17 cellular contexts compared by ENCODE assay signal in genomic region chr11:9823439-9823838, GRCh38.
"Had no signal": no experiment of that assay in that cellular context is flagged by ENCODE, and none has a peak within 500 bp of the region (broad histone marks: within the 10 kb centered on the region; RNA-seq: fewer than 3 reads in every experiment).

No MANE protein-coding gene starts in this region.

- H3K4me1 Mint-ChIP-seq: memory B cell had no signal

- H3K4me1 ChIP-seq: left lung, tibial artery had no signal

- H3K4me3 Mint-ChIP-seq: memory B cell had no signal

- H3K9me3 Mint-ChIP-seq: activated naive CD4-positive, alpha-beta T cell treated with anti-CD3 and anti-CD28 coated beads, Interleukin-2, amount 50 U/mL, for 72 hours; memory B cell had no signal

- H3K4me3 ChIP-seq: esophagus squamous epithelium, heart left ventricle, left lung, smooth muscle cell, tibial artery, vagina had no signal

- H3K4me2 ChIP-seq: smooth muscle cell had no signal

- H3K27ac Mint-ChIP-seq: activated naive CD4-positive, alpha-beta T cell treated with anti-CD3 and anti-CD28 coated beads, Interleukin-2, amount 50 U/mL, for 72 hours; memory B cell; progenitor cell of endocrine pancreas had no signal

- ATAC-seq: activated naive CD4-positive, alpha-beta T cell treated with anti-CD3 and anti-CD28 coated beads, Interleukin-2, amount 50 U/mL, for 72 hours; heart left ventricle; left lung; right cardiac atrium had no signal

- H3K27me3 Mint-ChIP-seq: memory B cell, progenitor cell of endocrine pancreas had no signal

- DNase-seq: activated CD4-positive, alpha-beta T cell treated with anti-CD3 and anti-CD28 coated beads, Interleukin-2, amount 50 U/mL, for 4 hours; activated effector memory CD4-positive, alpha-beta T cell treated with anti-CD3 and anti-CD28 coated beads, Interleukin-2, amount 50 U/mL, for 16 hours; activated T-cell treated with anti-CD3 and anti-CD28 coated beads, Interleukin-2, amount 50 U/mL, for 1 hour; amygdala; brain microvascular endothelial cell; esophagus squamous epithelium; foreskin melanocyte; heart left ventricle; left lung; right cardiac atrium; tibial artery had no signal

- H3K27ac ChIP-seq: brain microvascular endothelial cell, heart left ventricle, left lung, neutrophil, tibial artery, vagina had no signal

- H3K36me3 Mint-ChIP-seq: activated naive CD4-positive, alpha-beta T cell treated with anti-CD3 and anti-CD28 coated beads, Interleukin-2, amount 50 U/mL, for 72 hours had no signal

- H3K9me3 ChIP-seq: esophagus squamous epithelium, heart left ventricle, left lung, neutrophil, tibial artery, vagina had no signal

- H3K27me3 ChIP-seq: brain microvascular endothelial cell, esophagus squamous epithelium, heart left ventricle, left lung, neutrophil, tibial artery, vagina had no signal

- H3K36me3 ChIP-seq: brain microvascular endothelial cell, left lung, vagina had no signal
